1 cellular context compared by ENCODE assay signal in genomic region chrX:2628751-2629315, GRCh38.
TF ChIP-seq lines count a peak whose summit lies in the region.

No MANE protein-coding gene starts in this region.

TF ChIP-seq in HepG2, 621 proteins besides CTCF, POLR2A, EP300 and RAD21 (continued from another document):
- TF ChIP-seq TRAFD1 (CRISPR knock-in tag; IDR thresholded peaks at IDR 0.05; ENCODE audit: borderline replicate concordance) (0 out of 2 replicates have a peak, but pooled peaks have one; percentile 27), ZFP82 (CRISPR knock-in tag; IDR thresholded peaks at IDR 0.05; ENCODE audit: borderline replicate concordance) (peak; percentile 43; the same call in 1 of the 2 replicates), ZBTB7A (CRISPR knock-in tag; IDR thresholded peaks at IDR 0.05) (no peak), CREM (IDR thresholded peaks at IDR 0.05) (peak; percentile 51; the same call in 1 of the 2 replicates), CREM (CRISPR knock-in tag; IDR thresholded peaks at IDR 0.05) (no peak), FOXK2 (IDR thresholded peaks at IDR 0.05) (0 out of 2 replicates have a peak, but pooled peaks have one; percentile 29), TBL1XR1 (IDR thresholded peaks at IDR 0.05; ENCODE audit: borderline replicate concordance, low read length, partially characterized antibody) (peak; percentile 25), ZNF121 (CRISPR knock-in tag; IDR thresholded peaks at IDR 0.05) (no peak), SCMH1 (CRISPR knock-in tag; IDR thresholded peaks at IDR 0.05; ENCODE audit: borderline replicate concordance) (no peak), HOXA3 (CRISPR knock-in tag; IDR thresholded peaks at IDR 0.05) (peak; percentile 24; the same call in 1 of the 2 replicates), ZMYM4 (CRISPR knock-in tag; IDR thresholded peaks at IDR 0.05) (no peak), FOXO4 (CRISPR knock-in tag; conservative IDR thresholded peaks at IDR 0.05) (no peak), NR3C1 (CRISPR knock-in tag; IDR thresholded peaks at IDR 0.05) (no peak), ELF1 (CRISPR knock-in tag; IDR thresholded peaks at IDR 0.05) (peak; percentile 66), NONO (IDR thresholded peaks at IDR 0.05) (no peak), NONO (CRISPR knock-in tag; conservative IDR thresholded peaks at IDR 0.05) (no peak), KAT8 (CRISPR knock-in tag; IDR thresholded peaks at IDR 0.05) (peak; percentile 76; the same call in 1 of the 2 replicates), ZNF230 (CRISPR knock-in tag; IDR thresholded peaks at IDR 0.05) (no peak), GABPB1 (CRISPR knock-in tag; IDR thresholded peaks at IDR 0.05) (peak; percentile 59)
